ENCODE assay signal across 8 cellular contexts in the genomic region with DNA sequence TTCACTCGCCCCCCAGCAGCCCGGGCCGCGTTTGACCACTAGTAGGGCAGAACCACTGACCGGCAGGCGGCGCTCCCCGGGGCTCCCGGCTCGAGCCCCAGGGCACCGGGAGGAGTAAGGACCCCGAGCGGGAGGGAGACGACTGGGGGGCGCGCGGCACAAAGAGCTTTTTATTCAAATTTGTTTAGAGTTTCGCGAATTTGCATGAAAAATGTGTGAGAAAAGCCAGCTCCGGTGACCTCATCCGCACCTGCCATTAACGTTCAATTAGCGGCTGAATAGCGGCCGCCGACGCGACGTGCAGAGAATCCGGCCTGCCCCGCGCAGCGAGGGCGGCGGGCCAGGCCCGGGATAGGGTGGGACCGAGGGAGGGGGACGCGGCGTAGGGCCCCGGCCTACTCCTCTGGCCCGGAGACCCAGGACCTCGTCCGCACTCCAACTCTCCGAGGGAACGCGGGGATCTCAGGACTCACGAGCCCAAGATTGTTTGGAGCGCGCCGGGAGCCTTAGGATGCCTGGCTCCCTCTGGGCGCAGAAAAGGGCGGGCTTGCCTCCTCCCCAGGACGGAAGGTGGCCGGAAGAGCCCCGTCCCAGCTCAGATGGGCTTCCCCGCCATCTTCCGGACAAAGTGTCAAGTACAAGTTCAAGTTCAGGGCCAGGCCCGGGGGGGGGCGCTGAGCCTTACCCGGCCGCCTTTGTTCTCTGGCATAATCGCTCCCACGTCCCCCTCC.
DNase-seq lines count a peak whose midpoint lies in the region; ATAC-seq and TF ChIP-seq lines count a peak whose summit lies in the region.

No MANE protein-coding gene starts in this region.

- H3K27me3 Mint-ChIP-seq in CD4-positive, alpha-beta T cell, result peaks cover 83% of the 10 kb centered on the region
- H3K27me3 Mint-ChIP-seq in brain, result peaks cover 22% of the 10 kb centered on the region

- peak overlapping the region; percentile 76 for H3K4me3 Mint-ChIP-seq in CD4-positive, alpha-beta T cell
- peak overlapping the region; percentile 80 to 85 (median 83) for H3K4me3 Mint-ChIP-seq in brain

- peak; percentile 14 for TF ChIP-seq CTCF in CD4-positive, alpha-beta T cell (IDR thresholded peaks at IDR 0.05)
- peak in 1 of 2 experiments; percentile 51 for TF ChIP-seq CTCF in brain (conservative IDR thresholded peaks at IDR 0.05)

- no peaks in the 10 kb centered on the region for H3K36me3 Mint-ChIP-seq in CD4-positive, alpha-beta T cell (ENCODE audit: low read depth)
- peaks cover 8% of the 10 kb centered on the region for H3K36me3 Mint-ChIP-seq in brain

- DNase-seq in CD4-positive, alpha-beta T cell, result no peak
- DNase-seq in NCI-H82 treated with DMSO at 0.1 percent for 48 hours (lab: John Stamatoyannopoulos, UW; ENCODE audit: unreplicated experiment) (peak; percentile 62), kidney tubule cell (ENCODE audit: low spot score) (peak; percentile 35), substantia nigra (lab: John Stamatoyannopoulos, UW) (peak in 31 of 49 donors; percentile 28 to 77 (median 59)), GDM1 (lab: John Stamatoyannopoulos, UW) (no peak)

- H3K27ac Mint-ChIP-seq in CD4-positive, alpha-beta T cell, result no peak overlapping the region
- peak overlapping the region; percentile 90 to 98 (median 95) for H3K27ac Mint-ChIP-seq in brain

- no peaks in the 10 kb centered on the region for H3K9me3 Mint-ChIP-seq in CD4-positive, alpha-beta T cell
- H3K9me3 Mint-ChIP-seq in brain, result peaks cover 0 to 9% (median 0%) of the 10 kb centered on the region in 5 experiments

- ATAC-seq in CD4-positive, alpha-beta T cell (ENCODE audit: poor library complexity), result peak; percentile 37
- ATAC-seq in GM18907 (IDR thresholded peaks at IDR 0.05; ENCODE audit: unreplicated experiment), result peak; percentile 73
- peak; percentile 44 for ATAC-seq in HG03280 (IDR thresholded peaks at IDR 0.05; ENCODE audit: unreplicated experiment)

- intact Hi-C loops in CD4-positive, alpha-beta T cell (cut with DNase I, micrococcal nuclease), result loop anchor here in 1 of 2 experiments (5.0 kb wide), 1 partner anchor 42 kb away; no protein-coding TSS in a partner anchor

- H3K4me1 Mint-ChIP-seq in CD4-positive, alpha-beta T cell (ENCODE audit: low read depth), result peaks cover 5% of the 10 kb centered on the region
- peaks cover 89% of the 10 kb centered on the region for H3K4me1 Mint-ChIP-seq in brain

- POLR2A ChIA-PET in CD4-positive, alpha-beta T cell (lab: Charles Lee), result no interaction called here

- H3K27me3 ChIP-seq in CD4-positive, alpha-beta T cell (ENCODE audit: control insufficient read depth, insufficient read depth, low read length), result peaks cover 66% of the 10 kb centered on the region

- no peaks in the 10 kb centered on the region for H3K9me3 ChIP-seq in CD4-positive, alpha-beta T cell (ENCODE audit: control insufficient read depth, low read length)

- H3K27ac ChIP-seq in CD4-positive, alpha-beta T cell (ENCODE audit: low read depth, low read length), result no peak overlapping the region
- no peak overlapping the region for H3K27ac ChIP-seq in substantia nigra (ENCODE audit: low read depth, low read length, poor library complexity, severe bottlenecking)

- CTCF ChIA-PET in CD4-positive, alpha-beta T cell (lab: Charles Lee), result interaction anchor here (1.0 kb wide), 1 partner anchor 41 kb away, joined by 4 read pairs; no protein-coding TSS in a partner anchor

Comparison
In these comparisons a context has a peak if more than half of its experiments do, and no peak if none do; other contexts are left out.
1. DNase-seq: peak in NCI-H82 treated with DMSO at 0.1 percent for 48 hours (single experiment), kidney tubule cell (single experiment) and substantia nigra (31 of 49); none in CD4-positive, alpha-beta T cell (0 of 10) and GDM1 (single experiment).
2. Peak in every context shown above with its lines, with median percentiles within 50 percentile points of each other: ATAC-seq.